In genomic region chr4:113625902-113626301, GRCh38 we compare ENCODE assay signal across 9 cellular contexts.
"Had no signal": no experiment of that assay in that cellular context is flagged by ENCODE, and none has a peak within 500 bp of the region (broad histone marks: within the 10 kb centered on the region; RNA-seq: fewer than 3 reads in every experiment).

No MANE protein-coding gene starts in this region.

- ATAC-seq: heart left ventricle, WTC11 had no signal

- H3K9me3 Mint-ChIP-seq: WTC11 had no signal

- H3K27ac Mint-ChIP-seq: activated CD4-positive, alpha-beta T cell treated with anti-CD3 and anti-CD28 coated beads, Interleukin-2, amount 10 ng/mL, durations not matched to agents 7 days and 5 days; progenitor cell of endocrine pancreas; WTC11 had no signal

- DNase-seq: activated CD4-positive, alpha-beta T cell treated with anti-CD3 and anti-CD28 coated beads, Interleukin-2, amount 10 ng/mL, durations not matched to agents 7 days and 5 days; dermis blood vessel endothelial cell; foreskin melanocyte; heart left ventricle; SIG-M5; stimulated activated CD4-positive, alpha-beta T cell treated with anti-CD3 and anti-CD28 coated beads, Interleukin-4, amount 100 ng/mL, for 1 hour had no signal

- H3K27me3 Mint-ChIP-seq: activated CD4-positive, alpha-beta T cell treated with anti-CD3 and anti-CD28 coated beads, Interleukin-2, amount 10 ng/mL, durations not matched to agents 7 days and 5 days; progenitor cell of endocrine pancreas had no signal

- H3K4me3 Mint-ChIP-seq: activated CD4-positive, alpha-beta T cell treated with anti-CD3 and anti-CD28 coated beads, Interleukin-2, amount 10 ng/mL, durations not matched to agents 7 days and 5 days; WTC11 had no signal

- H3K36me3 Mint-ChIP-seq: WTC11 had no signal

- FAIRE-seq: bronchial epithelial cell had no signal
